15 cellular contexts compared by ENCODE assay signal in genomic region chr1:24903955-24904730, GRCh38. TPM values are rescaled to one million over a fixed set of nuclear protein-coding genes. Genes with fewer than 3 reads are reported as not detected.
DNase-seq lines count a peak whose midpoint lies in the region; ATAC-seq and TF ChIP-seq lines count a peak whose summit lies in the region.
"Had no signal": no experiment of that assay in that cellular context is flagged by ENCODE, and none has a peak within 500 bp of the region (broad histone marks: within the 10 kb centered on the region; RNA-seq: fewer than 3 reads in every experiment).

No MANE protein-coding gene starts in this region.

- TF ChIP-seq POLR2A in transverse colon (IDR thresholded peaks at IDR 0.05) = no peak

- no peaks in the 10 kb centered on the region for H3K36me3 ChIP-seq in transverse colon

- intact Hi-C loops in left colon (cut with DNase I, micrococcal nuclease) (no loop called here), transverse colon (cut with DNase I; ENCODE audit: low total_unique reads) (no loop called here)

- WGBS in transverse colon (ENCODE audit: low coverage in 1 of 2), 2 donors = 91 to 94% methylated on average over 6 to 25 of the region's 25 CpGs

- H3K27me3 Mint-ChIP-seq in activated CD4-positive, alpha-beta memory T cell treated with anti-CD3 and anti-CD28 coated beads, Interleukin-2, amount 10 ng/mL, durations not matched to agents 7 days and 5 days = no peaks in the 10 kb centered on the region

- H3K36me3 Mint-ChIP-seq in activated CD4-positive, alpha-beta memory T cell treated with anti-CD3 and anti-CD28 coated beads, Interleukin-2, amount 10 ng/mL, durations not matched to agents 7 days and 5 days (ENCODE audit: low read depth) = peaks cover 85% of the 10 kb centered on the region

- in situ Hi-C loops in transverse colon (cut with MboI; ENCODE audit: low pct_ligation_motif_present in 1 of 4, low pct_unique_long_range_greater_than_20kb in 1 of 4, low sequenced_read_pairs in 3 of 4) = loop anchor here in 1 of 4 donors (10.0 kb wide), 1 partner anchor 49 kb away; no protein-coding TSS in a partner anchor

- peaks cover 20% of the 10 kb centered on the region for H3K4me1 Mint-ChIP-seq in activated CD4-positive, alpha-beta memory T cell treated with anti-CD3 and anti-CD28 coated beads, Interleukin-2, amount 10 ng/mL, durations not matched to agents 7 days and 5 days

- no peaks in the 10 kb centered on the region for H3K9me3 Mint-ChIP-seq in activated CD4-positive, alpha-beta memory T cell treated with anti-CD3 and anti-CD28 coated beads, Interleukin-2, amount 10 ng/mL, durations not matched to agents 7 days and 5 days

- no peak overlapping the region for H3K27ac ChIP-seq in transverse colon
- H3K27ac ChIP-seq in foreskin keratinocyte = no peak overlapping the region
- H3K27ac ChIP-seq: upper lobe of left lung had no signal

- POLR2A ChIA-PET in activated CD4-positive, alpha-beta memory T cell treated with anti-CD3 and anti-CD28 coated beads, Interleukin-2, amount 10 ng/mL, durations not matched to agents 7 days and 5 days (lab: Charles Lee) = no interaction called here

- H3K9me3 ChIP-seq in transverse colon = no peaks in the 10 kb centered on the region
- H3K9me3 ChIP-seq: upper lobe of left lung had no signal

- peak overlapping the region; percentile 4 for H3K27ac Mint-ChIP-seq in activated CD4-positive, alpha-beta memory T cell treated with anti-CD3 and anti-CD28 coated beads, Interleukin-2, amount 10 ng/mL, durations not matched to agents 7 days and 5 days

- ATAC-seq in left colon (no peak), foreskin keratinocyte (no peak), GM18511 (IDR thresholded peaks at IDR 0.05; ENCODE audit: unreplicated experiment) (no peak), GM19351 (IDR thresholded peaks at IDR 0.05; ENCODE audit: unreplicated experiment) (no peak)

- no peak for TF ChIP-seq CTCF in transverse colon (IDR thresholded peaks at IDR 0.05)
- no peak for TF ChIP-seq CTCF in foreskin keratinocyte (conservative IDR thresholded peaks at IDR 0.05)

- CTCF ChIA-PET in activated CD4-positive, alpha-beta memory T cell treated with anti-CD3 and anti-CD28 coated beads, Interleukin-2, amount 10 ng/mL, durations not matched to agents 7 days and 5 days (lab: Charles Lee) = no interaction called here

- H3K27me3 ChIP-seq in transverse colon (no peaks in the 10 kb centered on the region), foreskin keratinocyte (no peaks in the 10 kb centered on the region)
- H3K27me3 ChIP-seq: upper lobe of left lung had no signal

- TF ChIP-seq EP300 in transverse colon (IDR thresholded peaks at IDR 0.05; ENCODE audit: low read depth) = no peak

- H3K4me1 ChIP-seq in transverse colon (peaks cover 0 to 4% (median 0%) of the 10 kb centered on the region in 4 donors), foreskin keratinocyte (no peaks in the 10 kb centered on the region)

- peak; percentile 7 for DNase-seq in stimulated activated CD4-positive, alpha-beta T cell treated with anti-CD3 and anti-CD28 coated beads, Interleukin-15, amount 100 ng/mL, for 24 hours
- DNase-seq in stimulated activated CD4-positive, alpha-beta T cell treated with anti-CD3 and anti-CD28 coated beads, Interleukin-4, amount 100 ng/mL, for 4 hours = no peak
- peak; percentile 15 for DNase-seq in activated CD4-positive, alpha-beta memory T cell treated with anti-CD3 and anti-CD28 coated beads, Interleukin-2, amount 10 ng/mL, durations not matched to agents 7 days and 5 days
- DNase-seq in left colon (peak; percentile 3 to 21), transverse colon (peak; percentile 5), foreskin keratinocyte (no peak)
- DNase-seq: anterior cingulate cortex, dermis blood vessel endothelial cell, DMS53, SHP77 treated with DMSO at 0.1 percent for 48 hours, T-helper 9 cell had no signal

- H3K4me3 Mint-ChIP-seq in activated CD4-positive, alpha-beta memory T cell treated with anti-CD3 and anti-CD28 coated beads, Interleukin-2, amount 10 ng/mL, durations not matched to agents 7 days and 5 days = no peak overlapping the region
- H3K4me3 Mint-ChIP-seq: neural crest cell had no signal

- H3K4me3 ChIP-seq in transverse colon = no peak overlapping the region
- H3K4me3 ChIP-seq: upper lobe of left lung had no signal

RNA-seq across cellular contexts. Expression of gene RUNX3, which starts 25.9 kb away (rescaled TPM):
- 100 to 1,000 TPM; 177 to 183 TPM for total RNA-seq in activated CD4-positive, alpha-beta memory T cell treated with anti-CD3 and anti-CD28 coated beads, Interleukin-2, amount 10 ng/mL, durations not matched to agents 7 days and 5 days
- 1 to 10 TPM; 1.6 to 5.7 TPM for total RNA-seq in left colon
- total RNA-seq in transverse colon = 1 to 10 TPM; 1.5 to 4.8 (median 3.4) TPM
- 0.10 TPM in 1 of 2 replicates, not detected in the other for total RNA-seq in foreskin keratinocyte
- 0.11 TPM in 1 of 2 replicates, not detected in the other for polyA plus RNA-seq in foreskin keratinocyte
- total RNA-seq: dermis blood vessel endothelial cell had no signal

Comparison
In these comparisons a context has a peak if more than half of its experiments do, and no peak if none do; other contexts are left out.
1. DNase-seq: peak in stimulated activated CD4-positive, alpha-beta T cell treated with anti-CD3 and anti-CD28 coated beads, Interleukin-15, amount 100 ng/mL, for 24 hours (single experiment), activated CD4-positive, alpha-beta memory T cell treated with anti-CD3 and anti-CD28 coated beads, Interleukin-2, amount 10 ng/mL, durations not matched to agents 7 days and 5 days (single experiment), left colon (2 of 2) and transverse colon (single experiment); none in stimulated activated CD4-positive, alpha-beta T cell treated with anti-CD3 and anti-CD28 coated beads, Interleukin-4, amount 100 ng/mL, for 4 hours (0 of 2) and foreskin keratinocyte (0 of 2).
2. RNA of gene RUNX3, which starts 25.9 kb away (total RNA-seq): 177 to 183 TPM in activated CD4-positive, alpha-beta memory T cell treated with anti-CD3 and anti-CD28 coated beads, Interleukin-2, amount 10 ng/mL, durations not matched to agents 7 days and 5 days; 1.6 to 5.7 TPM in left colon, 1.5 to 4.8 TPM in transverse colon and 0.10 TPM in foreskin keratinocyte; every median in the first group is over 10 times any median in the second.